ENCODE assay signal across 8 cellular contexts in the genomic region with DNA sequence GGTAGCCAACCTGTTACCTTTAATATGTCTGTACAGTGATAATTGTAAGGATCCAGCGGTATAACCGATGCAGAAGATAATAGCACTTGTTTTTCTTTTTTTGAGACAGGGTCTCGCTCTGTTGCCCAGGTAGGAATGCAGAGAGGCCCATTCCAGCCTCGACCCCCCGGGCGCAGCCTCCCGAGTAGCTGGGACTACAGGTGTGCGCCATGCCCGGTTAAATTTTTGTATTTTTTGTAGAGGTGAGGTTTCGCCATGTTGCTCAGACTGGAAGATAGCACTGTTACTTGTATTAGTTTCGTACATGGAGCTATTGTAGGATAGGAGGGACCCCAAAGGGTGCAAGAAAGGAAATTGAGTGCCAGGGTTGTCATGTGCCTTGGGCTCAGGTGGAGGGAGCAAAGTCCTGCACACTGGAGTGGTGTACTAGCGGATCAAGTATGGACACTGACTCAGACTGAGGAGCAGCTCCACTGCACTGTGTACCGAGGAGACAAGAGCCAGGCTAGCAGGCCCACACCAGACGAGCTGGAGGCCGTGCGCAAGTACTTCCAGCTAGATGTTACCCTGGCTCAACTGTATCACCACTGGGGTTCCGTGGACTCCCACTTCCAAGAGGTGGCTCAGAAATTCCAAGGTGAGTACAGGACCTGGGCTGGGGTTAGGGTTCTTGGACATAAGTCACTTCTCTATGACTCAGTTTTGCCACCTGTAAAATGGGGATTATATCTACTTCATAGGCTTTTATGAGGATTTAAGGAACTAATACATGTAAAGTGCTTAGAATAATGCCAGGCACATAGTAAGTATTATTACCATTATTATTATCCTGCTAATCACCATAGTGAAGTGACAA.
DNase-seq lines count a peak whose midpoint lies in the region; ATAC-seq and TF ChIP-seq lines count a peak whose summit lies in the region.

No MANE protein-coding gene starts in this region.

- TF ChIP-seq CTCF in DND-41 (IDR thresholded peaks at IDR 0.05; ENCODE audit: borderline replicate concordance, extremely low read depth, low read length, poor library complexity, severe bottlenecking) (no peak), NB4 (IDR thresholded peaks at IDR 0.05; ENCODE audit: low read depth, low read length) (no peak)

- peak overlapping the region; percentile 60 for H3K9ac ChIP-seq in DND-41 (ENCODE audit: low read depth, low read length)

- no peaks in the 10 kb centered on the region; the same call in 1 of the 2 replicates for H4K20me1 ChIP-seq in DND-41 (ENCODE audit: insufficient read depth, low read length)

- TF ChIP-seq POLR2A in NB4 (IDR thresholded peaks at IDR 0.05; ENCODE audit: extremely low read depth, insufficient read length), result no peak

- peaks cover 26% of the 10 kb centered on the region for H3K4me1 ChIP-seq in DND-41 (ENCODE audit: insufficient read depth, low read length)
- peaks cover 9 to 32% of the 10 kb centered on the region in 2 donors for H3K4me1 ChIP-seq in muscle layer of duodenum (ENCODE audit: control insufficient read depth in 1 of 2, insufficient read depth in 2 of 2, low read length in 2 of 2)

- no peaks in the 10 kb centered on the region for H3K27me3 ChIP-seq in DND-41 (ENCODE audit: insufficient read depth, low read length, poor library complexity)
- H3K27me3 ChIP-seq in muscle layer of duodenum (ENCODE audit: low read depth, low read length), result no peaks in the 10 kb centered on the region

- peak overlapping the region; percentile 87 for H2AFZ ChIP-seq in DND-41 (ENCODE audit: low read depth, low read length)

- H3K79me2 ChIP-seq in DND-41 (ENCODE audit: insufficient read depth, low read length), result peaks cover 4% of the 10 kb centered on the region

- peak overlapping the region; percentile 94 for H3K4me2 ChIP-seq in DND-41 (ENCODE audit: insufficient read depth, low read length)

- no peak for ATAC-seq in DND-41 (ENCODE audit: insufficient read depth, low read depth)
- no peak for ATAC-seq in HG03342 (IDR thresholded peaks at IDR 0.05; ENCODE audit: unreplicated experiment)
- no peak for ATAC-seq in GM19452 (IDR thresholded peaks at IDR 0.05; ENCODE audit: unreplicated experiment)

- H3K36me3 ChIP-seq in DND-41 (ENCODE audit: insufficient read depth, low read length) (peaks cover 45% of the 10 kb centered on the region), muscle layer of duodenum (ENCODE audit: control insufficient read depth in 1 of 2, insufficient read depth in 2 of 2, low read length in 2 of 2) (peaks cover 18 to 55% of the 10 kb centered on the region in 2 donors)

- no peak for DNase-seq in DND-41
- DNase-seq in NB4 (ENCODE audit: low read depth), result peak; percentile 39
- no peak for DNase-seq in kidney glomerular epithelial cell (lab: John Stamatoyannopoulos, UW)
- DNase-seq in iPS-NIHi7 (ENCODE audit: extremely low spot score), result no peak

- H3K4me3 ChIP-seq in DND-41 (ENCODE audit: low read depth in 1 of 2, low read length in 2 of 2) (peak overlapping the region; percentile 49 to 78; a peak in 3 of 4 replicates), NB4 (ENCODE audit: low read depth, low read length) (peak overlapping the region; percentile 67), muscle layer of duodenum (ENCODE audit: low read depth in 1 of 2, low read length in 2 of 2) (peak overlapping the region; percentile 90)

- H3K27ac ChIP-seq in DND-41 (ENCODE audit: low read length) (peak overlapping the region; percentile 75), cingulate gyrus (ENCODE audit: low read depth, low read length) (peak overlapping the region; percentile 96), muscle layer of duodenum (ENCODE audit: low read length) (peak overlapping the region; percentile 81)

- H3K9me3 ChIP-seq in DND-41 (ENCODE audit: insufficient read depth, low read length, severe bottlenecking) (no peaks in the 10 kb centered on the region), muscle layer of duodenum (ENCODE audit: control insufficient read depth in 1 of 2, low read length in 2 of 2) (no peaks in the 10 kb centered on the region)
